In the genomic region with DNA sequence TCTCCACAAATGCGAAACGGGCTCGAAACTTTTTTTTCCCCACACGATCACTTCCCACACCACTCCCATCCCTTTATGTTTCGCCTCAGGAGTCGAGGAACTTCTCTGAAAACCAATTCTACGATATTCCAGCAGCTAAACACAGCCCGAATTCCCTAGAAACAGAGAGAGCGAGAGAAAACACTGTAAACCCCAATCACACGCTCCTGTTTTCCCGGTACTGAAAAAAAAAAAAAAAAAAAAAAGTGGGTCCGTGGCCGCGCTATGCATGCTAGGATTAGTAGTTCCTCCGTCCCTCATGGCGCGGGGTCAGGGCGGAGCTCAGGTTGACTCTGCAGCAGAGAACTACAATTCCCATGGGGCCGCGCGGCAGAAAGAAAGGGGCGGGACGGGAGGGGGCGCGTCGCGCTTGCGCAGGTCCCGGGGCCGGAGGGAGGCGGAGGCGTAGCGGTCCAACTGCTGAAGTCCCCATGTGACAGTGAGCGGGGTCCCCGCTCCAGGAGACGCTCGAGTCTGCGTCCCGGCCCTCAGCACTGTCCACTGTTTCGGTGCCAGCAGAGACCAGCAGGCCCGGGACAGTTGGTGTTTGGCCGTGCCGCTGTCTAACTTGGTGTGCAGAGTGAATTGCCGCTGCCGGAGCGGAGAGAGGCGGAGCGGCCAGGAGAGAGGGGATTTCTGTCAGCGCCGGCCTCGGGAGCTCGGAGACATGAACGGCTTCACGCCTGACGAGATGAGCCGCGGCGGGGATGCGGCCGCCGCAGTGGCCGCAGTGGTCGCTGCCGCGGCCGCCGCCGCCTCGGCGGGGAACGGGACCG, we compare ENCODE assay signal across 8 cellular contexts. TPM values are rescaled to one million over a fixed set of nuclear protein-coding genes. Genes with fewer than 3 reads are reported as not detected.
DNase-seq lines count a peak whose midpoint lies in the region; ATAC-seq and TF ChIP-seq lines count a peak whose summit lies in the region.

Gene SAP30 (plus strand): TSS at position 478 of the 815 bp plus-strand sequence. CDS start 229 bp downstream, at position 707.

- H3K9me3 ChIP-seq in OCI-LY3 (ENCODE audit: insufficient read depth, low read length): no peaks in the 10 kb centered on the region

- H3K36me3 ChIP-seq in OCI-LY3 (replicated peaks; ENCODE audit: low read depth, low read length): peaks cover 5% of the 10 kb centered on the region

- H3K36me3 Mint-ChIP-seq in endothelial cell (ENCODE audit: low read depth, unreplicated experiment) (no peaks in the 10 kb centered on the region), mesothelial cell of epicardium (peaks cover 1% of the 10 kb centered on the region)

- peak within 1 kb of the TSS; percentile 86 for H3K4me3 ChIP-seq in OCI-LY3 (ENCODE audit: low read length)

- H3K4me1 Mint-ChIP-seq in endothelial cell (ENCODE audit: unreplicated experiment) (peaks cover 25% of the 10 kb centered on the region), mesothelial cell of epicardium (peaks cover 23% of the 10 kb centered on the region)

- TF ChIP-seq CTCF in OCI-LY3 (IDR thresholded peaks at IDR 0.05; ENCODE audit: low read depth, low read length) (no peak), endothelial cell (IDR thresholded peaks at IDR 0.05; ENCODE audit: unreplicated experiment) (no peak), mesothelial cell of epicardium (IDR thresholded peaks at IDR 0.05; ENCODE audit: unreplicated experiment) (no peak)

- H3K4me1 ChIP-seq in OCI-LY3 (ENCODE audit: low read length): peaks cover 17% of the 10 kb centered on the region

- H3K27me3 ChIP-seq in OCI-LY3 (ENCODE audit: low read depth, low read length): no peaks in the 10 kb centered on the region

- H3K9me3 Mint-ChIP-seq in endothelial cell (ENCODE audit: unreplicated experiment) (no peaks in the 10 kb centered on the region), mesothelial cell of epicardium (no peaks in the 10 kb centered on the region)

- peak within 1 kb of the TSS; percentile 76 for H3K4me2 ChIP-seq in OCI-LY3 (ENCODE audit: low read length)

- peak within 1 kb of the TSS; percentile 91 for H2AFZ ChIP-seq in OCI-LY3 (ENCODE audit: low read depth, low read length)

- H3K27ac Mint-ChIP-seq in endothelial cell (ENCODE audit: unreplicated experiment) (peak within 1 kb of the TSS; percentile 96), mesothelial cell of epicardium (peak within 1 kb of the TSS; percentile 100)

- H3K4me3 Mint-ChIP-seq in endothelial cell (ENCODE audit: unreplicated experiment) (peak within 1 kb of the TSS; percentile 97), mesothelial cell of epicardium (peak within 1 kb of the TSS; percentile 100)

- H3K27ac ChIP-seq in OCI-LY3 (ENCODE audit: low read length): peak within 1 kb of the TSS; percentile 64

- no peaks in the 10 kb centered on the region for H4K20me1 ChIP-seq in OCI-LY3 (ENCODE audit: insufficient read depth, low read length)

- H3K9ac ChIP-seq in OCI-LY3 (ENCODE audit: low read length): peak within 1 kb of the TSS; percentile 88

- H3K27me3 Mint-ChIP-seq in endothelial cell (ENCODE audit: unreplicated experiment) (peaks cover 13% of the 10 kb centered on the region), mesothelial cell of epicardium (ENCODE audit: low read depth) (no peaks in the 10 kb centered on the region)

- peaks cover 33% of the 10 kb centered on the region for H3K79me2 ChIP-seq in OCI-LY3 (ENCODE audit: low read length)

- peak; percentile 98 for DNase-seq in D341Med (ENCODE audit: low spot score)
- DNase-seq in HuH-7 (ENCODE audit: low spot score): peak; percentile 93
- peak; percentile 95 for DNase-seq in activated CD8-positive, alpha-beta memory T cell treated with anti-CD3 and anti-CD28 coated beads, Interleukin-2, amount 50 U/mL, for 48 hours
- DNase-seq in endothelial cell (ENCODE audit: low spot score): peak; percentile 95
- DNase-seq in mesothelial cell of epicardium (ENCODE audit: low spot score in 2 of 2, unreplicated experiment in 2 of 2): peak; percentile 95 to 98
- peak; percentile 93 to 95 for DNase-seq in stimulated activated CD8-positive, alpha-beta memory T cell treated with anti-CD3 and anti-CD28 coated beads, Interleukin-15, amount 100 ng/mL, for 48 hours (ENCODE audit: low read depth in 2 of 2)

- peak; percentile 72 for ATAC-seq in GM21515 (IDR thresholded peaks at IDR 0.05; ENCODE audit: unreplicated experiment)

RNA-seq across cellular contexts. Expression of gene SAP30, which starts in this region (rescaled TPM):
- total RNA-seq in endothelial cell (ENCODE audit: unreplicated experiment) (22.2 TPM), mesothelial cell of epicardium (13.6 to 16.8 TPM (median 15.4 TPM) in 3 replicates)

Comparison
In these comparisons a context has a peak if more than half of its experiments do, and no peak if none do; other contexts are left out.
1. Peak in every context shown above with its lines: DNase-seq, ATAC-seq, H3K4me3 ChIP-seq and H3K27ac ChIP-seq.